ENCODE assay signal across 17 cellular contexts in the genomic region with DNA sequence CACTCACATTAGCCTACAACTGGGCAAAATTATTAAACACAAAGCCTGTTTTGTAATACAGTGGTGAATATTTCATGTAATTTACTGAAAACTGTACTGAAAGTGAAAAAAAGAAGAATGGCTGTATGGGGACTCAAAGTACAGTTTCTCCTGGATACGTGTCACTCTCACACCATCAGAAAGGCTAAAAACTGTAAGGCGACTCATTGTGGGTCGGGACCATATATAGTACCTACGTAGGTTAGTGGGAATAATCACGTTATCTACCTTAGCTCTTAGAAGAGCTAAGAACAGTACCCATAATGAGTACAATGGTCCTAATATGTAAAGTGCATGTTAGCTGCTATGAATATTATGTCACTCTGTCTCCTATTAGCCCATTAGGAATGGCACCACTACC.
DNase-seq lines count a peak whose midpoint lies in the region; TF ChIP-seq lines count a peak whose summit lies in the region.
"Had no signal": no experiment of that assay in that cellular context is flagged by ENCODE, and none has a peak within 500 bp of the region (broad histone marks: within the 10 kb centered on the region; RNA-seq: fewer than 3 reads in every experiment).

No MANE protein-coding gene starts in this region.

- peak overlapping the region; percentile 82 for H3K27ac Mint-ChIP-seq in activated CD4-positive, alpha-beta T cell treated with anti-CD3 and anti-CD28 coated beads, Interleukin-2, amount 10 ng/mL, durations not matched to agents 24 days and 14 days
- H3K27ac Mint-ChIP-seq in activated naive CD8-positive, alpha-beta T cell treated with anti-CD3 and anti-CD28 coated beads for 36 hours = peak overlapping the region; percentile 75
- H3K27ac Mint-ChIP-seq in endodermal cell = no peak overlapping the region
- H3K27ac Mint-ChIP-seq: memory B cell had no signal

- peaks cover 2% of the 10 kb centered on the region for H3K27me3 Mint-ChIP-seq in activated CD4-positive, alpha-beta T cell treated with anti-CD3 and anti-CD28 coated beads, Interleukin-2, amount 10 ng/mL, durations not matched to agents 24 days and 14 days
- no peaks in the 10 kb centered on the region for H3K27me3 Mint-ChIP-seq in activated naive CD8-positive, alpha-beta T cell treated with anti-CD3 and anti-CD28 coated beads for 36 hours
- H3K27me3 Mint-ChIP-seq in endodermal cell (ENCODE audit: insufficient read depth) = no peaks in the 10 kb centered on the region
- H3K27me3 Mint-ChIP-seq: memory B cell had no signal

- no peaks in the 10 kb centered on the region for H3K27me3 ChIP-seq in BLaER1 treated with 17β-estradiol and CSF1 and Interleukin-3, amounts not matched to agents 10 nM and 100 nM
- H3K27me3 ChIP-seq in endodermal cell (ENCODE audit: control insufficient read depth, insufficient read depth, low read length, poor library complexity, severe bottlenecking) = no peaks in the 10 kb centered on the region
- H3K27me3 ChIP-seq: colonic mucosa, foreskin keratinocyte, upper lobe of right lung had no signal

- H3K4me1 Mint-ChIP-seq in activated CD4-positive, alpha-beta T cell treated with anti-CD3 and anti-CD28 coated beads, Interleukin-2, amount 10 ng/mL, durations not matched to agents 24 days and 14 days = peaks cover 23% of the 10 kb centered on the region
- peaks cover 24% of the 10 kb centered on the region for H3K4me1 Mint-ChIP-seq in activated naive CD8-positive, alpha-beta T cell treated with anti-CD3 and anti-CD28 coated beads for 36 hours
- no peaks in the 10 kb centered on the region for H3K4me1 Mint-ChIP-seq in endodermal cell
- H3K4me1 Mint-ChIP-seq: memory B cell had no signal

- H3K36me3 Mint-ChIP-seq in activated CD4-positive, alpha-beta T cell treated with anti-CD3 and anti-CD28 coated beads, Interleukin-2, amount 10 ng/mL, durations not matched to agents 24 days and 14 days (ENCODE audit: low read depth) = no peaks in the 10 kb centered on the region
- H3K36me3 Mint-ChIP-seq in activated naive CD8-positive, alpha-beta T cell treated with anti-CD3 and anti-CD28 coated beads for 36 hours = no peaks in the 10 kb centered on the region
- H3K36me3 Mint-ChIP-seq in endodermal cell (ENCODE audit: low read depth) = no peaks in the 10 kb centered on the region
- H3K36me3 Mint-ChIP-seq: CD14-positive monocyte, memory B cell had no signal

- no peaks in the 10 kb centered on the region for H3K9me3 ChIP-seq in BLaER1 treated with 17β-estradiol and CSF1 and Interleukin-3, amounts not matched to agents 10 nM and 100 nM (replicated peaks in 1 of 11)
- H3K9me3 ChIP-seq in mesodermal cell (ENCODE audit: control insufficient read depth, low read length) (no peaks in the 10 kb centered on the region), endodermal cell (ENCODE audit: control insufficient read depth, low read length) (no peaks in the 10 kb centered on the region)
- H3K9me3 ChIP-seq: colonic mucosa, upper lobe of right lung had no signal

- H3K4me1 ChIP-seq in BLaER1 treated with 17β-estradiol and CSF1 and Interleukin-3, amounts not matched to agents 10 nM and 100 nM = peaks cover 0 to 40% (median 14%) of the 10 kb centered on the region in 10 experiments; a peak in 11 of 20 replicates
- H3K4me1 ChIP-seq in mesodermal cell (ENCODE audit: control insufficient read depth, insufficient read depth, low read length, poor library complexity, severe bottlenecking) = peaks cover 33% of the 10 kb centered on the region
- H3K4me1 ChIP-seq in endodermal cell (ENCODE audit: control insufficient read depth, insufficient read depth, low read length) = no peaks in the 10 kb centered on the region
- H3K4me1 ChIP-seq: colonic mucosa had no signal

- H4K20me1 ChIP-seq in BLaER1 treated with 17β-estradiol and CSF1 and Interleukin-3, amounts not matched to agents 10 nM and 100 nM = no peaks in the 10 kb centered on the region

- no peak overlapping the region for H3K4me3 ChIP-seq in BLaER1 treated with 17β-estradiol and CSF1 and Interleukin-3, amounts not matched to agents 10 nM and 100 nM
- H3K4me3 ChIP-seq in mesodermal cell (ENCODE audit: extremely low read depth, insufficient read depth, low read length, poor library complexity, severe bottlenecking) (no peak overlapping the region), endodermal cell (ENCODE audit: low read length) (no peak overlapping the region)
- H3K4me3 ChIP-seq: colonic mucosa, upper lobe of right lung had no signal

- H3K9ac ChIP-seq in BLaER1 treated with 17β-estradiol and CSF1 and Interleukin-3, amounts not matched to agents 10 nM and 100 nM = no peak overlapping the region
- no peak overlapping the region for H3K9ac ChIP-seq in endodermal cell (ENCODE audit: extremely low read depth, low read length, poor library complexity, severe bottlenecking)

- peak overlapping the region in 5 of 11 experiments; percentile 11 to 60 (median 41); a peak in 8 of 22 replicates for H3K27ac ChIP-seq in BLaER1 treated with 17β-estradiol and CSF1 and Interleukin-3, amounts not matched to agents 10 nM and 100 nM
- peak overlapping the region; percentile 90 for H3K27ac ChIP-seq in mesodermal cell (ENCODE audit: low read depth, low read length, severe bottlenecking)
- H3K27ac ChIP-seq in endodermal cell (ENCODE audit: low read depth, low read length) = no peak overlapping the region
- H3K27ac ChIP-seq: colonic mucosa, foreskin keratinocyte, upper lobe of right lung had no signal

- intact Hi-C loops in activated CD4-positive, alpha-beta T cell treated with anti-CD3 and anti-CD28 coated beads, Interleukin-2, amount 10 ng/mL, durations not matched to agents 24 days and 14 days (cut with micrococcal nuclease) = loop anchor here (2.0 kb wide), 1 partner anchor 115 kb away; no protein-coding TSS in a partner anchor

- H3K4me2 ChIP-seq in BLaER1 treated with 17β-estradiol and CSF1 and Interleukin-3, amounts not matched to agents 10 nM and 100 nM = peak overlapping the region in 6 of 11 experiments; percentile 15 to 72 (median 56); a peak in 12 of 22 replicates

- 100% methylated on average over 3 of the region's 5 CpGs; no CpG with 5 or more reads in 1 of the 2 experiments for WGBS in mesodermal cell (ENCODE audit: insufficient coverage in 2 of 2), 2 experiments
- WGBS in endodermal cell (ENCODE audit: insufficient coverage in 1 of 2, insufficient read length in 1 of 2), 2 experiments = 93 to 96% methylated on average over 4 to 5 of the region's 5 CpGs

- H3K4me3 Mint-ChIP-seq in activated CD4-positive, alpha-beta T cell treated with anti-CD3 and anti-CD28 coated beads, Interleukin-2, amount 10 ng/mL, durations not matched to agents 24 days and 14 days = no peak overlapping the region
- no peak overlapping the region for H3K4me3 Mint-ChIP-seq in activated naive CD8-positive, alpha-beta T cell treated with anti-CD3 and anti-CD28 coated beads for 36 hours
- no peak overlapping the region for H3K4me3 Mint-ChIP-seq in endodermal cell
- H3K4me3 Mint-ChIP-seq: CD14-positive monocyte, memory B cell, nephron had no signal

- H3K9me3 Mint-ChIP-seq in activated CD4-positive, alpha-beta T cell treated with anti-CD3 and anti-CD28 coated beads, Interleukin-2, amount 10 ng/mL, durations not matched to agents 24 days and 14 days = no peaks in the 10 kb centered on the region
- H3K9me3 Mint-ChIP-seq in activated naive CD8-positive, alpha-beta T cell treated with anti-CD3 and anti-CD28 coated beads for 36 hours = no peaks in the 10 kb centered on the region
- H3K9me3 Mint-ChIP-seq in endodermal cell = no peaks in the 10 kb centered on the region
- H3K9me3 Mint-ChIP-seq: memory B cell, nephron had no signal

- TF ChIP-seq CTCF in endodermal cell (conservative IDR thresholded peaks at IDR 0.05) = no peak

- no peaks in the 10 kb centered on the region for H3K36me3 ChIP-seq in BLaER1 treated with 17β-estradiol and CSF1 and Interleukin-3, amounts not matched to agents 10 nM and 100 nM
- H3K36me3 ChIP-seq in mesodermal cell (ENCODE audit: control insufficient read depth, insufficient read depth, low read length) = no peaks in the 10 kb centered on the region
- no peaks in the 10 kb centered on the region for H3K36me3 ChIP-seq in endodermal cell (ENCODE audit: control insufficient read depth, insufficient read depth, low read length)
- H3K36me3 ChIP-seq: colonic mucosa, upper lobe of right lung had no signal

- no peak for DNase-seq in activated CD4-positive, alpha-beta T cell treated with anti-CD3 and anti-CD28 coated beads, Interleukin-2, amount 10 ng/mL, durations not matched to agents 24 days and 14 days
- DNase-seq in activated CD4-positive, alpha-beta T cell treated with anti-CD3 and anti-CD28 coated beads, Interleukin-2, amount 50 U/mL, for 1 hour = no peak
- DNase-seq in activated naive CD8-positive, alpha-beta T cell treated with anti-CD3 and anti-CD28 coated beads for 36 hours = no peak
- DNase-seq in endodermal cell (no peak), RKO (ENCODE audit: low spot score) (no peak), NCI-H1092 treated with DMSO at 0.1 percent for 48 hours (lab: John Stamatoyannopoulos, UW) (no peak)
- DNase-seq: colonic mucosa, NCI-H1417, NCI-H2107, NCI-H524, upper lobe of right lung had no signal
